Comparison of ENCODE assay signal across 8 cellular contexts in the genomic region with DNA sequence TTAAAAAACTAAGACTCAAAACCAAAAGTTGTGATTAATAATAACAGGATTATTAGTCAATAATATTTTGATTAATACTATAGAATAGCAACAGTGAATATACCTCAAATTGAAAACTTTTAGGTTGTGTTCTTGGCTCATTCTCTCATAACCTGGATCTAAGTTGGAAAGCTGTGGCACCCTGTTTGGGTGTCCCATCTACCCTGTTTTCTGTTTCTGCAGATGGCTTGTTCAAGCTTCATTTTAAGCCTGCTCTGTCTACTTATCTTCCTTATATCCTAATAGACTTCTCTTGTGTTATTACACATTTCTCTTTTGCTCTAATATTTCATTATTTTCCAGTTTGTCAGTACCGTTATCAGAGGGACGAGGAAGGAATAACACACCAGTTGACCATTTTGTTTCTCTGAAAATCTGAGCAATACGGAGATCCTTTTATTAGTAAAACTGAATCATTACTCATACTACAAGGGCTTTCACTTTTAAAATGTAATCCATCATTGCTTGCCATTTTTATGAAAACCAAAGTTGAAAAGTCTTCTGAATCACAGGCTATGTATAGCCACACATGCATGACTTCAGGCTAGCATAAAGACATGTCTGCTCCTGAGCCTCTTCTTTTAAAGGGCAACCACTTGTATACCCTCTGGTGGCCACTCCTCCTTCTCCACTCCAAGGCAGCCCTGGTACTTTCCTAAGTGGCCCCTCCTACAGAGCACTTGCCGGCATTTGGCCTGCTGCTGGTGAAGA. TPM values are rescaled to one million over a fixed set of nuclear protein-coding genes. Genes with fewer than 3 reads are reported as not detected.
DNase-seq lines count a peak whose midpoint lies in the region; ATAC-seq and TF ChIP-seq lines count a peak whose summit lies in the region.

No MANE protein-coding gene starts in this region.

- H2BK15ac ChIP-seq in IMR-90 (ENCODE audit: low read depth, low read length), result no peak overlapping the region

- no peak for TF ChIP-seq POLR2A in IMR-90 (IDR thresholded peaks at IDR 0.05; ENCODE audit: low read depth, low read length)

- in situ Hi-C loops in ACHN (cut with HindIII; ENCODE audit: low pct_ligation_motif_present, low pct_unique_long_range_greater_than_20kb, low sequenced_read_pairs) (no loop called here), IMR-90 (cut with MboI; ENCODE audit: low sequenced_read_pairs) (loop anchor here (5.0 to 10.0 kb wide), 3 partner anchors 82 to 275 kb away; partner anchors contain the start of gene GOT1)

- dilution Hi-C loops in IMR-90 (cut with HindIII; ENCODE audit: low sequenced_read_pairs, unreplicated experiment), result no loop called here

- no peak overlapping the region for H3K23ac ChIP-seq in IMR-90 (ENCODE audit: low read depth, low read length)

- no peaks in the 10 kb centered on the region for H3K79me2 ChIP-seq in fibroblast of lung (ENCODE audit: control insufficient read depth, insufficient read depth, low read length)

- H4K8ac ChIP-seq in IMR-90 (ENCODE audit: low read depth in 2 of 2, low read length in 2 of 2), result no peak overlapping the region

- no peak overlapping the region for H2BK120ac ChIP-seq in IMR-90 (ENCODE audit: low read depth, low read length)

- H3K27me3 ChIP-seq in IMR-90 (ENCODE audit: control insufficient read depth, insufficient read depth, low read length) (no peaks in the 10 kb centered on the region), fibroblast of lung (ENCODE audit: control insufficient read depth, insufficient read depth, low read length) (no peaks in the 10 kb centered on the region)

- H3K9me3 ChIP-seq in IMR-90 (ENCODE audit: control insufficient read depth, insufficient read depth, low read length) (no peaks in the 10 kb centered on the region), fibroblast of lung (ENCODE audit: control insufficient read depth, insufficient read depth, low read depth, low read length) (no peaks in the 10 kb centered on the region)

- H3K18ac ChIP-seq in IMR-90 (ENCODE audit: low read depth, low read length), result peak overlapping the region; percentile 68; the same call in 1 of the 2 replicates

- H2AFZ ChIP-seq in IMR-90 (replicated peaks; ENCODE audit: low read length, poor library complexity) (no peak overlapping the region), fibroblast of lung (ENCODE audit: low read length) (no peak overlapping the region)

- POLR2A ChIA-PET in IMR-90 (lab: Charles Lee; ENCODE audit: unreplicated experiment), result no interaction called here

- CTCF ChIA-PET in IMR-90 (lab: Yijun Ruan, JAX), result interaction anchor here (0.6 to 1.2 kb wide), 4 partner anchors 28 to 273 kb away, joined by 3 to 6 read pairs (median 3); partner anchors contain the start of gene ENTPD7

- no peak for TF ChIP-seq RAD21 in IMR-90 (IDR thresholded peaks at IDR 0.05; ENCODE audit: low read length)

- H3K36me3 ChIP-seq in IMR-90 (ENCODE audit: control insufficient read depth, insufficient read depth, low read length) (peaks cover 24% of the 10 kb centered on the region), fibroblast of lung (ENCODE audit: control insufficient read depth, insufficient read depth, low read length) (peaks cover 8% of the 10 kb centered on the region)

- H4K20me1 ChIP-seq in IMR-90 (ENCODE audit: insufficient read depth, low read length), result no peaks in the 10 kb centered on the region
- H4K20me1 ChIP-seq in fibroblast of lung (ENCODE audit: control insufficient read depth, extremely low read depth, insufficient read depth, low read length), result no peaks in the 10 kb centered on the region

- TF ChIP-seq CTCF in IMR-90 (conservative IDR thresholded peaks at IDR 0.05; ENCODE audit: low read depth, low read length) (peak; percentile 24; the same call in 1 of the 2 replicates), fibroblast of lung (conservative IDR thresholded peaks at IDR 0.05 in 1 of 2, IDR thresholded peaks at IDR 0.05 in 1 of 2; ENCODE audit: low read depth in 1 of 2, low read length in 2 of 2) (peak in 1 of 2 donors; percentile 20)

- no TSS peak for BruUV-seq in IMR-90 (replicated peaks; lab: Mats Ljungman, UMichigan)

- H3K4me3 ChIP-seq in IMR-90 (ENCODE audit: insufficient read depth, low read depth, low read length) (no peak overlapping the region), fibroblast of lung (replicated peaks in 1 of 4; ENCODE audit: control extremely low read depth in 1 of 4, insufficient read depth in 1 of 4, low read depth in 3 of 4, low read length in 4 of 4) (no peak overlapping the region)

- no peak overlapping the region for H3K4me2 ChIP-seq in IMR-90 (ENCODE audit: low read depth, low read length)
- peak overlapping the region; percentile 15 for H3K4me2 ChIP-seq in fibroblast of lung (ENCODE audit: extremely low read depth, insufficient read depth, low read length)

- peak overlapping the region; percentile 49; the same call in 1 of the 2 replicates for H4K5ac ChIP-seq in IMR-90 (ENCODE audit: low read depth, low read length)

- no peak overlapping the region for H3K14ac ChIP-seq in IMR-90 (replicated peaks; ENCODE audit: low read depth, low read length)

- H3K27ac ChIP-seq in IMR-90 (ENCODE audit: insufficient read depth, low read length) (peak overlapping the region; percentile 35; the same call in 1 of the 2 replicates), fibroblast of lung (ENCODE audit: insufficient read depth, low read length) (peak overlapping the region; percentile 13)

- no peak overlapping the region for H3K4ac ChIP-seq in IMR-90 (ENCODE audit: low read depth, low read length)

- H2AK5ac ChIP-seq in IMR-90 (ENCODE audit: low read depth, low read length), result no peak overlapping the region

- H3K9ac ChIP-seq in IMR-90 (ENCODE audit: low read depth, low read length) (no peak overlapping the region), fibroblast of lung (ENCODE audit: insufficient read depth, low read length) (no peak overlapping the region)

- H4K91ac ChIP-seq in IMR-90 (ENCODE audit: insufficient read depth, low read depth, low read length), result no peak overlapping the region

- H2BK20ac ChIP-seq in IMR-90 (ENCODE audit: low read depth, low read length), result no peak overlapping the region

- no peak overlapping the region for H2AK9ac ChIP-seq in IMR-90 (replicated peaks; ENCODE audit: low read depth, low read length, poor library complexity)

- WGBS in IMR-90 (ENCODE audit: extremely low coverage in 2 of 2, insufficient read length in 1 of 2), 2 experiments, result no CpG with 5 or more reads among the region's 4 CpGs

- peaks cover 3 to 9% of the 10 kb centered on the region in 2 experiments; a peak in 3 of 4 replicates for H3K79me1 ChIP-seq in IMR-90 (ENCODE audit: low read depth in 1 of 2, low read length in 2 of 2)

- intact Hi-C loops in IMR-90 (cut with micrococcal nuclease), result loop anchor here (2.0 to 5.0 kb wide), 2 partner anchors 89 to 277 kb away; partner anchors contain the start of genes GOT1 and SLC25A28

- no peaks in the 10 kb centered on the region for H3K9me1 ChIP-seq in IMR-90 (ENCODE audit: insufficient read depth, low read length)

- H2BK5ac ChIP-seq in IMR-90 (ENCODE audit: low read depth, low read length, poor library complexity, severe bottlenecking), result peak overlapping the region; percentile 98

- DNase-seq in ACHN (peak; percentile 29), IMR-90 (peak; percentile 73), fibroblast of lung (ENCODE audit: low read depth in 2 of 2) (peak; percentile 42 to 57), activated gamma-delta T cell (lab: John Stamatoyannopoulos, UW) (no peak), NAMALWA (ENCODE audit: low spot score) (no peak), SIG-M5 treated with dmso at 0.1 percent for 504 hours (lab: John Stamatoyannopoulos, UW; ENCODE audit: unreplicated experiment) (no peak)
- DNase-seq in stimulated activated naive CD4-positive, alpha-beta T cell treated with Interleukin-2 at 50 U/mL for 16 hours (lab: John Stamatoyannopoulos, UW), result no peak

- peaks cover 11% of the 10 kb centered on the region; the same call in 1 of the 2 replicates for H3K4me1 ChIP-seq in IMR-90 (ENCODE audit: control insufficient read depth, insufficient read depth, low read length)
- no peaks in the 10 kb centered on the region for H3K4me1 ChIP-seq in fibroblast of lung (ENCODE audit: control insufficient read depth, extremely low read depth, insufficient read depth, low read length)

- ATAC-seq in GM19351 (IDR thresholded peaks at IDR 0.05; ENCODE audit: unreplicated experiment) (peak; percentile 78), IMR-90 (ENCODE audit: low read depth) (peak; percentile 75)

- no peak overlapping the region for H3K56ac ChIP-seq in IMR-90 (ENCODE audit: extremely low read depth, insufficient read depth, low read length)

TF ChIP-seq in IMR-90, 13 proteins besides CTCF, POLR2A, EP300 and RAD21:
- TF ChIP-seq SMC3 (IDR thresholded peaks at IDR 0.05; ENCODE audit: low read depth, low read length) (no peak), RCOR1 (IDR thresholded peaks at IDR 0.05; ENCODE audit: insufficient replicate concordance, low read length) (no peak), FOS (IDR thresholded peaks at IDR 0.05; ENCODE audit: low read depth, low read length) (no peak)

RNA-seq across cellular contexts. Expression of gene COX15, which starts 22.3 kb away (rescaled TPM):
- total RNA-seq in IMR-90 (2012; rRNA removed), result 40.1 and 41.1 TPM in 2 replicates
- 17.3 and 18.9 TPM in 2 replicates for polyA plus RNA-seq in IMR-90 (2012; rRNA removed)
- 7.5 and 11.5 TPM in 2 replicates for polyA plus RNA-seq in IMR-90 (2012; cell fraction: cytosol; rRNA removed)
- polyA plus RNA-seq in IMR-90 (2012; cell fraction: nucleus; rRNA removed; ENCODE audit: low replicate concordance), result 9.7 and 24.9 TPM in 2 replicates
- 43.7 and 43.9 TPM in 2 replicates for total RNA-seq in fibroblast of lung
- polyA plus RNA-seq in fibroblast of lung, result 26.4 and 31.3 TPM in 2 replicates
- 21.8 and 23.4 TPM in 2 replicates for polyA plus RNA-seq in fibroblast of lung (2012)
- 15.9 and 19.0 TPM in 2 replicates for polyA minus RNA-seq in fibroblast of lung (ENCODE audit: low replicate concordance)

RNA-seq across cellular contexts. Expression of gene CUTC, which starts 22.4 kb away (rescaled TPM):
- total RNA-seq in IMR-90 (2012; rRNA removed), result 7.0 and 17.2 TPM in 2 replicates
- 9.1 and 10.2 TPM in 2 replicates for polyA plus RNA-seq in IMR-90 (2012; rRNA removed)
- polyA plus RNA-seq in IMR-90 (2012; cell fraction: cytosol; rRNA removed), result 2.7 and 5.5 TPM in 2 replicates
- 1.3 and 11.4 TPM in 2 replicates for polyA plus RNA-seq in IMR-90 (2012; cell fraction: nucleus; rRNA removed; ENCODE audit: low replicate concordance)
- total RNA-seq in fibroblast of lung, result 22.6 TPM in 2 replicates
- 16.7 and 19.4 TPM in 2 replicates for polyA plus RNA-seq in fibroblast of lung
- 12.9 and 15.5 TPM in 2 replicates for polyA plus RNA-seq in fibroblast of lung (2012)
- polyA minus RNA-seq in fibroblast of lung (ENCODE audit: low replicate concordance), result 5.2 and 11.2 TPM in 2 replicates

RNA-seq across cellular contexts. Expression of gene ENTPD7, which starts 50.3 kb away (rescaled TPM):
- total RNA-seq in IMR-90 (2012; rRNA removed) (20.0 and 23.3 TPM in 2 replicates), fibroblast of lung (13.6 and 28.9 TPM in 2 replicates)
- polyA plus RNA-seq in IMR-90 (2012; rRNA removed) (6.5 and 8.0 TPM in 2 replicates), fibroblast of lung (12.1 and 17.3 TPM in 2 replicates)
- polyA plus RNA-seq in IMR-90 (2012; cell fraction: cytosol; rRNA removed), result 3.3 and 5.3 TPM in 2 replicates
- 2.5 and 8.4 TPM in 2 replicates for polyA plus RNA-seq in IMR-90 (2012; cell fraction: nucleus; rRNA removed; ENCODE audit: low replicate concordance)
- 6.1 and 8.2 TPM in 2 replicates for polyA plus RNA-seq in fibroblast of lung (2012)
- polyA minus RNA-seq in fibroblast of lung (ENCODE audit: low replicate concordance), result 12.4 and 15.6 TPM in 2 replicates

Comparison
In these comparisons a context has a peak if more than half of its experiments do, and no peak if none do; other contexts are left out.
1. DNase-seq: peak in ACHN (single experiment), IMR-90 (single experiment) and fibroblast of lung (2 of 2); none in activated gamma-delta T cell (single experiment), NAMALWA (single experiment), SIG-M5 treated with dmso at 0.1 percent for 504 hours (single experiment) and stimulated activated naive CD4-positive, alpha-beta T cell treated with Interleukin-2 at 50 U/mL for 16 hours (single experiment).